ENCODE assay signal across 19 cellular contexts in genomic region chr1:234120327-234120944, GRCh38.
"Had no signal": no experiment of that assay in that cellular context is flagged by ENCODE, and none has a peak within 500 bp of the region (broad histone marks: within the 10 kb centered on the region; RNA-seq: fewer than 3 reads in every experiment).

No MANE protein-coding gene starts in this region.

- DNase-seq: dermis blood vessel endothelial cell; erythroblast; foreskin melanocyte; head of caudate nucleus; mammary epithelial cell; naive thymus-derived CD8-positive, alpha-beta T cell; psoas muscle; retina; right lobe of liver; stimulated activated CD4-positive, alpha-beta T cell treated with anti-CD3 and anti-CD28 coated beads, Interleukin-4, amount 100 ng/mL, for 1 hour; stimulated activated CD8-positive, alpha-beta memory T cell treated with anti-CD3 and anti-CD28 coated beads, Interleukin-4, amount 100 ng/mL, for 48 hours; stimulated activated naive CD8-positive, alpha-beta T cell treated with anti-CD3 and anti-CD28 coated beads, Interleukin-15, Interleukin-2, amounts not matched to agents 100 U/mL and 50 U/mL, for 24 hours; thyroid gland; uterus had no signal

- H3K36me3 Mint-ChIP-seq: naive thymus-derived CD8-positive, alpha-beta T cell; stimulated activated effector memory CD8-positive, alpha-beta T cell treated with anti-CD3 and anti-CD28 coated beads, Interleukin-12 subunit alpha, Interleukin-12 subunit beta, amount 100 ng/mL, for 72 hours; type B pancreatic cell had no signal

- H3K27ac ChIP-seq: hepatocyte, neutrophil, psoas muscle, right lobe of liver, suprapubic skin, thyroid gland, uterus had no signal

- H3K9me3 ChIP-seq: neutrophil, psoas muscle, right lobe of liver, suprapubic skin, thyroid gland, uterus had no signal

- H3K36me3 ChIP-seq: neutrophil, right lobe of liver, suprapubic skin, thyroid gland, uterus had no signal

- H3K4me3 Mint-ChIP-seq: naive thymus-derived CD8-positive, alpha-beta T cell; stimulated activated effector memory CD8-positive, alpha-beta T cell treated with anti-CD3 and anti-CD28 coated beads, Interleukin-12 subunit alpha, Interleukin-12 subunit beta, amount 100 ng/mL, for 72 hours; type B pancreatic cell had no signal

- ATAC-seq: naive thymus-derived CD8-positive, alpha-beta T cell; psoas muscle; right lobe of liver; stimulated activated effector memory CD8-positive, alpha-beta T cell treated with anti-CD3 and anti-CD28 coated beads, Interleukin-12 subunit alpha, Interleukin-12 subunit beta, amount 100 ng/mL, for 72 hours; stimulated activated naive CD8-positive, alpha-beta T cell treated with anti-CD3 and anti-CD28 coated beads, Interleukin-15, Interleukin-2, amounts not matched to agents 100 U/mL and 50 U/mL, for 24 hours had no signal

- H3K27ac Mint-ChIP-seq: naive thymus-derived CD8-positive, alpha-beta T cell; stimulated activated effector memory CD8-positive, alpha-beta T cell treated with anti-CD3 and anti-CD28 coated beads, Interleukin-12 subunit alpha, Interleukin-12 subunit beta, amount 100 ng/mL, for 72 hours; type B pancreatic cell had no signal

- H3K27me3 ChIP-seq: right lobe of liver, thyroid gland, uterus had no signal

- H3K4me1 Mint-ChIP-seq: naive thymus-derived CD8-positive, alpha-beta T cell had no signal

- H3K4me2 ChIP-seq: hepatocyte had no signal

- H3K4me1 ChIP-seq: psoas muscle, right lobe of liver, suprapubic skin, thyroid gland, uterus had no signal

- H2AFZ ChIP-seq: hepatocyte had no signal

- H3K4me3 ChIP-seq: hepatocyte, psoas muscle, right lobe of liver, suprapubic skin, thyroid gland, uterus had no signal

- H3K9me3 Mint-ChIP-seq: stimulated activated effector memory CD8-positive, alpha-beta T cell treated with anti-CD3 and anti-CD28 coated beads, Interleukin-12 subunit alpha, Interleukin-12 subunit beta, amount 100 ng/mL, for 72 hours; type B pancreatic cell had no signal
